1 cellular context compared by ENCODE assay signal in the genomic region with DNA sequence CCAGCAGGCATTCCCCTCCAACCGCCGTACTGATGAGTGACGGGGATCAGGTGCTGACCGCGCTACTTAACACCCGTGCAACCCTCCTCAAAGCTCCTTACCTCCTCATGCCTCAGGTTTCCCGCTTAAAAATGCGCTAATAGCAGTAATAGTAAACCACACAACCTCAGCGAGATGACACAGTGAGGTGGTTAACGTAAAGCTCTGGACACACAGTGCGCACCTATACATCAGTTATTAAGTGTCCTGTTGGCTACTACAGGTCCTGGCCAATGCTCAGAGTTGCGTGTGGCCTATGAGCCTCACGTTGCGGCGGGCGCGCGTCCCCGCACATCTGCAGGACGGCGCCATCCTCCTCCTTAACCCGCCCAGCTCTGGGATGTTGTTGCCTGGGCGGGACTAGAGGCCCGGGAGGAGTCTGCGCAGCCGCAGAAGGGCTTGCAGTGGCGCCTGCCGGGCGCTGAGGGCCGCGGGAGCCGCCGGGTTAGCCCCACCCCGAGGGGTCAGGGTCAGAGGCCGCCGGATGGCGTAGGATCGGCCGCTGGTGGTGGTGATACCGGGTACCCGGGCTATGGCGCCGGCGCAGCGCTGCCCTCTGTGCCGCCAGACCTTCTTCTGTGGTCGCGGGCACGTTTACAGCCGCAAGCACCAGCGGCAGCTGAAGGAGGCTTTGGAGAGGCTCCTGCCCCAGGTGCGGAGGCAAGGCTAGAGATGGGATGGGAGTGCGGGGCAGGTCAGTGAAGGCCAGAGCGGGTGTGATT.
TF ChIP-seq lines count a peak whose summit lies in the region.

Gene CENATAC (plus strand): TSS at position 512 of the 761 bp plus-strand sequence. CDS start 60 bp downstream, at position 572.

TF ChIP-seq in HepG2, 621 proteins besides CTCF, POLR2A, EP300 and RAD21 (continued from another document and continues in another):
- TF ChIP-seq ZNF33B (CRISPR knock-in tag; IDR thresholded peaks at IDR 0.05): 0 out of 2 replicates have a peak, but pooled peaks have one; percentile 74
- TF ChIP-seq, protein P1, sequence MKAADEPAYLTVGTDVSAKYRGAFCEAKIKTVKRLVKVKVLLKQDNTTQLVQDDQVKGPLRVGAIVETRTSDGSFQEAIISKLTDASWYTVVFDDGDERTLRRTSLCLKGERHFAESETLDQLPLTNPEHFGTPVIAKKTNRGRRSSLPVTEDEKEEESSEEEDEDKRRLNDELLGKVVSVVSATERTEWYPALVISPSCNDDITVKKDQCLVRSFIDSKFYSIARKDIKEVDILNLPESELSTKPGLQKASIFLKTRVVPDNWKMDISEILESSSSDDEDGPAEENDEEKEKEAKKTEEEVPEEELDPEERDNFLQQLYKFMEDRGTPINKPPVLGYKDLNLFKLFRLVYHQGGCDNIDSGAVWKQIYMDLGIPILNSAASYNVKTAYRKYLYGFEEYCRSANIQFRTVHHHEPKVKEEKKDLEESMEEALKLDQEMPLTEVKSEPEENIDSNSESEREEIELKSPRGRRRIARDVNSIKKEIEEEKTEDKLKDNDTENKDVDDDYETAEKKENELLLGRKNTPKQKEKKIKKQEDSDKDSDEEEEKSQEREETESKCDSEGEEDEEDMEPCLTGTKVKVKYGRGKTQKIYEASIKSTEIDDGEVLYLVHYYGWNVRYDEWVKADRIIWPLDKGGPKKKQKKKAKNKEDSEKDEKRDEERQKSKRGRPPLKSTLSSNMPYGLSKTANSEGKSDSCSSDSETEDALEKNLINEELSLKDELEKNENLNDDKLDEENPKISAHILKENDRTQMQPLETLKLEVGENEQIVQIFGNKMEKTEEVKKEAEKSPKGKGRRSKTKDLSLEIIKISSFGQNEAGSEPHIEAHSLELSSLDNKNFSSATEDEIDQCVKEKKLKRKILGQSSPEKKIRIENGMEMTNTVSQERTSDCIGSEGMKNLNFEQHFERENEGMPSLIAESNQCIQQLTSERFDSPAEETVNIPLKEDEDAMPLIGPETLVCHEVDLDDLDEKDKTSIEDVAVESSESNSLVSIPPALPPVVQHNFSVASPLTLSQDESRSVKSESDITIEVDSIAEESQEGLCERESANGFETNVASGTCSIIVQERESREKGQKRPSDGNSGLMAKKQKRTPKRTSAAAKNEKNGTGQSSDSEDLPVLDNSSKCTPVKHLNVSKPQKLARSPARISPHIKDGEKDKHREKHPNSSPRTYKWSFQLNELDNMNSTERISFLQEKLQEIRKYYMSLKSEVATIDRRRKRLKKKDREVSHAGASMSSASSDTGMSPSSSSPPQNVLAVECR (CRISPR knock-in tag; IDR thresholded peaks at IDR 0.05; ENCODE audit: borderline replicate concordance): peak; percentile 85
- TF ChIP-seq IRX3 (CRISPR knock-in tag; IDR thresholded peaks at IDR 0.05; ENCODE audit: borderline replicate concordance, low read depth): no peak
- 0 out of 2 replicates have a peak, but pooled peaks have one; percentile 32 for TF ChIP-seq ZHX2 (IDR thresholded peaks at IDR 0.05; ENCODE audit: low read depth)
- 0 out of 2 replicates have a peak, but pooled peaks have one; percentile 58 for TF ChIP-seq ZHX2 (CRISPR knock-in tag; IDR thresholded peaks at IDR 0.05; ENCODE audit: borderline replicate concordance)
- peak; percentile 73; the same call in 1 of the 2 replicates for TF ChIP-seq ZBTB2 (CRISPR knock-in tag; IDR thresholded peaks at IDR 0.05; ENCODE audit: low read depth)
- no peak for TF ChIP-seq ZNF572 (CRISPR knock-in tag; IDR thresholded peaks at IDR 0.05)
- TF ChIP-seq, protein P2, sequence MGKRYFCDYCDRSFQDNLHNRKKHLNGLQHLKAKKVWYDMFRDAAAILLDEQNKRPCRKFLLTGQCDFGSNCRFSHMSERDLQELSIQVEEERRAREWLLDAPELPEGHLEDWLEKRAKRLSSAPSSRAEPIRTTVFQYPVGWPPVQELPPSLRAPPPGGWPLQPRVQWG (CRISPR knock-in tag; IDR thresholded peaks at IDR 0.05; ENCODE audit: borderline replicate concordance, low read depth): no peak
- TF ChIP-seq, protein P3, sequence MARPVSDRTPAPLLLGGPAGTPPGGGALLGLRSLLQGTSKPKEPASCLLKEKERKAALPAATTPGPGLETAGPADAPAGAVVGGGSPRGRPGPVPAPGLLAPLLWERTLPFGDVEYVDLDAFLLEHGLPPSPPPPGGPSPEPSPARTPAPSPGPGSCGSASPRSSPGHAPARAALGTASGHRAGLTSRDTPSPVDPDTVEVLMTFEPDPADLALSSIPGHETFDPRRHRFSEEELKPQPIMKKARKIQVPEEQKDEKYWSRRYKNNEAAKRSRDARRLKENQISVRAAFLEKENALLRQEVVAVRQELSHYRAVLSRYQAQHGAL (CRISPR knock-in tag; IDR thresholded peaks at IDR 0.05; ENCODE audit: not compliant biosample characterization): no peak
- TF ChIP-seq FOXA3 (CRISPR knock-in tag; IDR thresholded peaks at IDR 0.05): peak; percentile 17; the same call in 1 of the 2 replicates
- peak; percentile 71 for TF ChIP-seq MYC (CRISPR knock-in tag; IDR thresholded peaks at IDR 0.05; ENCODE audit: borderline replicate concordance)
- 0 out of 2 replicates have a peak, but pooled peaks have one; percentile 55 for TF ChIP-seq HES4 (CRISPR knock-in tag; IDR thresholded peaks at IDR 0.05; ENCODE audit: borderline replicate concordance)
- TF ChIP-seq TFDP2 (CRISPR knock-in tag; IDR thresholded peaks at IDR 0.05): peak; percentile 91
- TF ChIP-seq ZBTB7B (CRISPR knock-in tag; IDR thresholded peaks at IDR 0.05): peak; percentile 66; the same call in 1 of the 2 replicates
- TF ChIP-seq HNRNPL (IDR thresholded peaks at IDR 0.05; ENCODE audit: low read depth, low read length): no peak
- TF ChIP-seq SP5 (CRISPR knock-in tag; IDR thresholded peaks at IDR 0.05; ENCODE audit: borderline replicate concordance, low read depth): peak; percentile 65; the same call in 1 of the 2 replicates
- TF ChIP-seq ZNF331 (CRISPR knock-in tag; IDR thresholded peaks at IDR 0.05): no peak
- TF ChIP-seq IRF2 (CRISPR knock-in tag; IDR thresholded peaks at IDR 0.05): peak; percentile 70; the same call in 1 of the 2 replicates
- TF ChIP-seq MAFG (CRISPR knock-in tag; IDR thresholded peaks at IDR 0.05): no peak
- TF ChIP-seq, protein P4, sequence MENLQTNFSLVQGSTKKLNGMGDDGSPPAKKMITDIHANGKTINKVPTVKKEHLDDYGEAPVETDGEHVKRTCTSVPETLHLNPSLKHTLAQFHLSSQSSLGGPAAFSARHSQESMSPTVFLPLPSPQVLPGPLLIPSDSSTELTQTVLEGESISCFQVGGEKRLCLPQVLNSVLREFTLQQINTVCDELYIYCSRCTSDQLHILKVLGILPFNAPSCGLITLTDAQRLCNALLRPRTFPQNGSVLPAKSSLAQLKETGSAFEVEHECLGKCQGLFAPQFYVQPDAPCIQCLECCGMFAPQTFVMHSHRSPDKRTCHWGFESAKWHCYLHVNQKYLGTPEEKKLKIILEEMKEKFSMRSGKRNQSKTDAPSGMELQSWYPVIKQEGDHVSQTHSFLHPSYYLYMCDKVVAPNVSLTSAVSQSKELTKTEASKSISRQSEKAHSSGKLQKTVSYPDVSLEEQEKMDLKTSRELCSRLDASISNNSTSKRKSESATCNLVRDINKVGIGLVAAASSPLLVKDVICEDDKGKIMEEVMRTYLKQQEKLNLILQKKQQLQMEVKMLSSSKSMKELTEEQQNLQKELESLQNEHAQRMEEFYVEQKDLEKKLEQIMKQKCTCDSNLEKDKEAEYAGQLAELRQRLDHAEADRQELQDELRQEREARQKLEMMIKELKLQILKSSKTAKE (CRISPR knock-in tag; IDR thresholded peaks at IDR 0.05; ENCODE audit: borderline replicate concordance): 0 out of 2 replicates have a peak, but pooled peaks have one; percentile 26
- TF ChIP-seq ZNF629 (CRISPR knock-in tag; conservative IDR thresholded peaks at IDR 0.05): no peak
- no peak for TF ChIP-seq CERS6 (CRISPR knock-in tag; IDR thresholded peaks at IDR 0.05)
- peak; percentile 20; the same call in 1 of the 2 replicates for TF ChIP-seq AKAP8 (CRISPR knock-in tag; IDR thresholded peaks at IDR 0.05)
- 0 out of 2 replicates have a peak, but pooled peaks have one; percentile 35 for TF ChIP-seq ZNF614 (CRISPR knock-in tag; IDR thresholded peaks at IDR 0.05; ENCODE audit: borderline replicate concordance)
- TF ChIP-seq CAMTA2 (CRISPR knock-in tag; IDR thresholded peaks at IDR 0.05; ENCODE audit: borderline replicate concordance): 0 out of 2 replicates have a peak, but pooled peaks have one; percentile 23
- TF ChIP-seq ATF7 (IDR thresholded peaks at IDR 0.05): no peak
- TF ChIP-seq ATF7 (CRISPR knock-in tag; IDR thresholded peaks at IDR 0.05): 0 out of 2 replicates have a peak, but pooled peaks have one; percentile 14
- TF ChIP-seq FOXA1 (IDR thresholded peaks at IDR 0.05): no peak
- 0 out of 2 replicates have a peak, but pooled peaks have one; percentile 22 for TF ChIP-seq FOXA1 (CRISPR knock-in tag; IDR thresholded peaks at IDR 0.05)
- no peak for TF ChIP-seq JDP2 (CRISPR knock-in tag; IDR thresholded peaks at IDR 0.05; ENCODE audit: borderline replicate concordance)
- no peak for TF ChIP-seq SMYD3 (CRISPR knock-in tag; IDR thresholded peaks at IDR 0.05)
- peak; percentile 68; the same call in 1 of the 2 replicates for TF ChIP-seq ZNF350 (CRISPR knock-in tag; IDR thresholded peaks at IDR 0.05; ENCODE audit: borderline replicate concordance, low read depth)
- TF ChIP-seq ZNF547 (CRISPR knock-in tag; IDR thresholded peaks at IDR 0.05): peak; percentile 87
- peak; percentile 68; the same call in 1 of the 2 replicates for TF ChIP-seq SSRP1 (CRISPR knock-in tag; IDR thresholded peaks at IDR 0.05)
- no peak for TF ChIP-seq HHEX (CRISPR knock-in tag; IDR thresholded peaks at IDR 0.05)
- TF ChIP-seq NFKB2 (CRISPR knock-in tag; IDR thresholded peaks at IDR 0.05; ENCODE audit: borderline replicate concordance): peak; percentile 78; the same call in 1 of the 2 replicates
- TF ChIP-seq SPEN (CRISPR knock-in tag; IDR thresholded peaks at IDR 0.05; ENCODE audit: low read depth): peak; percentile 84
- 0 out of 2 replicates have a peak, but pooled peaks have one; percentile 8 for TF ChIP-seq ZNF816 (CRISPR knock-in tag; IDR thresholded peaks at IDR 0.05; ENCODE audit: borderline replicate concordance)
- peak; percentile 79; the same call in 1 of the 2 replicates for TF ChIP-seq CREBL2 (CRISPR knock-in tag; IDR thresholded peaks at IDR 0.05; ENCODE audit: borderline replicate concordance)
- TF ChIP-seq ZBTB1 (CRISPR knock-in tag; IDR thresholded peaks at IDR 0.05; ENCODE audit: borderline replicate concordance): no peak
- no peak for TF ChIP-seq HNRNPH1 (optimal IDR thresholded peaks at IDR 0.05; ENCODE audit: low read depth, low read length)
